In genomic region chr6:41399424-41399823, GRCh38 we compare ENCODE assay signal across 23 cellular contexts.
"Had no signal": no experiment of that assay in that cellular context is flagged by ENCODE, and none has a peak within 500 bp of the region (broad histone marks: within the 10 kb centered on the region; RNA-seq: fewer than 3 reads in every experiment).

No MANE protein-coding gene starts in this region.

- ATAC-seq: Right ventricle myocardium inferior, SK-N-SH treated with all-trans-retinoic acid at 6 μM for 48 hours had no signal

- H3K27ac Mint-ChIP-seq: IgD-negative memory B cell had no signal

- H3K27ac ChIP-seq: HL-60, PC-9, Peyer's patch, SJCRH30 had no signal

- H3K4me1 ChIP-seq: Peyer's patch, SJCRH30 had no signal

- H3K4me3 ChIP-seq: MG63, PC-9, Peyer's patch, SJCRH30 had no signal

- DNase-seq: KBM-7, MG63, NCI-H1092, NCI-H1105 treated with DMSO at 0.1 percent for 48 hours, NCI-H1417 treated with DMSO at 0.1 percent for 48 hours, NCI-H146, NCI-H1694 treated with DMSO at 0.1 percent for 48 hours, NCI-H1930, NCI-H2081, NCI-H2107, NCI-H2227 treated with DMSO at 0.1 percent for 48 hours, NCI-H510A, NCI-H524 treated with DMSO at 0.1 percent for 48 hours, NCI-H69, NCI-H774, PC-9, Peyer's patch, SHP77 treated with DMSO at 0.1 percent for 48 hours, SJCRH30 had no signal

- H3K36me3 Mint-ChIP-seq: IgD-negative memory B cell had no signal

- H3K4me3 Mint-ChIP-seq: IgD-negative memory B cell had no signal

- H3K9me3 ChIP-seq: MG63, SJCRH30 had no signal

- H3K27me3 ChIP-seq: MG63, Peyer's patch, SJCRH30 had no signal

- H3K4me1 Mint-ChIP-seq: IgD-negative memory B cell had no signal

- H3K36me3 ChIP-seq: MG63, Peyer's patch, SJCRH30 had no signal

- H3K4me2 ChIP-seq: PC-9 had no signal

- H2AFZ ChIP-seq: PC-9 had no signal
